ENCODE assay signal across 9 cellular contexts in the genomic region with DNA sequence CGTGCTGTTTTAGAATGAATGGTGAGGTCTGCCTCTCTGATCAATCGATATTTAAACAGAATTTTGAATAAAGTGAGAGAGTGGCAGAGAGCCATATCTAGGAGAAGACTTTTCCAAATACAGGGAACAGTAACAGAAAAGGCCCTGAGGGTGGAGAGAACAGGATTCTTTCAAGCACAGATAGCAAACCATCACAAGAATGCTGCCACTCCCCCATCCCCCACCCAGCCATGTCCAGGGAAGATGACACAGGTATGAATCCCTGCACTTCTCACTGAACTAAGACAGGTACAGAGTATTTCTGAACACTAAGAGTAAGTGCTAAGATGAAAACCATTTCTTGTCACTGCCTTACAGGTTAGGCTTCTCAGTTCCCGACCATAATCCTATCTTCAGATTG. TPM values are rescaled to one million over a fixed set of nuclear protein-coding genes. Genes with fewer than 3 reads are reported as not detected.
"Had no signal": no experiment of that assay in that cellular context is flagged by ENCODE, and none has a peak within 500 bp of the region (broad histone marks: within the 10 kb centered on the region; RNA-seq: fewer than 3 reads in every experiment).

No MANE protein-coding gene starts in this region.

- H3K4me3 ChIP-seq: GM23248, HAP-1 had no signal

- H3K4me1 ChIP-seq: HAP-1 had no signal

- H3K9ac ChIP-seq: GM23248 had no signal

- H3K9me3 ChIP-seq: HAP-1 had no signal

- H3K36me3 ChIP-seq: HAP-1 had no signal

- H3K27ac ChIP-seq: GM23248, HL-60 had no signal

- ATAC-seq: HCT116, HepG2 had no signal

- DNase-seq: GM23248, GOT3, H7, HFFc6 had no signal

RNA-seq across cellular contexts. Expression of gene LRATD1, which starts 23.6 kb away (rescaled TPM):
- total RNA-seq: HepG2 had no signal
- polyA plus RNA-seq: IgD-negative memory B cell had no signal
